19 cellular contexts compared by ENCODE assay signal in the genomic region with DNA sequence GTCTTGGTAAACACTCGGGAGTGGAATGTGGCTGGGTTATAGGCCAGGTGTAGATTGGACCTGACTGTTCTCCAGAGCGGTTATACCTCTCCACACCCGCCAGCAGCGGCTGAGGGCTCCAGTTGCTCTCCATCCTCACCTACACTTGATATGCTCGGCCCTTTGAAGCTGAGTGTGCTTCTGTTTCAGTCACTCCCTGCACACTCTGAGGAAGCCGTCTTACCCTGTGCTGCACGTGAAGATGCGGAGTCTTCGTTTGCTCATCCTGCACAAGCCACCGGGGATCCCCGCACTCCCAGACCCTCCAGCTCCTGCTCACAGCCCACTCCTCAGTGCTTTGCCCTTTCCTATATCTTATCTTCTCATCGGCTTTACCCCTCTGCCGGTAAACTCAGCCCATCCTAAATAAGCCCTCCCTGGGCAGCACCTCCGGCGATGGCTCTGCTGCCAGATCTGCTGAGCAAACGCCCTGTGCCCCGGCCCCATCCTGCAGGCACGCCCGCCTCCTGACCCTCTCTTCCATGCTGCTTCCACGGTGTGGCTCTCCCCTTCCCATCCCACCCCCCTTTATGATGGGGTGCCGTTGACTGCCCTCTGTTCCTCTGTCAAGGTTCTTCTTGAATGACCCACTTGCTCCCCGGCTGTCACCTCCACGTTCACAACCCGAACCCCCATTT. TPM values are rescaled to one million over a fixed set of nuclear protein-coding genes. Genes with fewer than 3 reads are reported as not detected.
DNase-seq lines count a peak whose midpoint lies in the region; ATAC-seq and TF ChIP-seq lines count a peak whose summit lies in the region.
"Had no signal": no experiment of that assay in that cellular context is flagged by ENCODE, and none has a peak within 500 bp of the region (broad histone marks: within the 10 kb centered on the region; RNA-seq: fewer than 3 reads in every experiment).

No MANE protein-coding gene starts in this region.

- H3K4me3 Mint-ChIP-seq in CD4-positive, CD25-positive, alpha-beta regulatory T cell, result peak overlapping the region in 1 of 4 donors; percentile 36
- H3K4me3 Mint-ChIP-seq in CD4-positive, alpha-beta memory T cell, result peak overlapping the region in 2 of 8 donors; percentile 30 to 46
- H3K4me3 Mint-ChIP-seq: activated B cell treated with CpG ODN at 0.5 μM for 24 hours; activated naive CD8-positive, alpha-beta T cell; B cell had no signal

- WGBS in lower leg skin, 2 donors, result 82% methylated on average over 22 to 24 of the region's 24 CpGs

- H3K27me3 Mint-ChIP-seq in CD4-positive, CD25-positive, alpha-beta regulatory T cell, result peaks cover 13% of the 10 kb centered on the region
- peaks cover 5 to 10% of the 10 kb centered on the region in 2 donors for H3K27me3 Mint-ChIP-seq in CD4-positive, alpha-beta memory T cell
- H3K27me3 Mint-ChIP-seq: activated naive CD8-positive, alpha-beta T cell had no signal

- H3K4me3 ChIP-seq in CD4-positive, CD25-positive, alpha-beta regulatory T cell (ENCODE audit: low read depth, low read length), result no peak overlapping the region
- H3K4me3 ChIP-seq in CD4-positive, alpha-beta memory T cell (ENCODE audit: low read length in 2 of 2), result no peak overlapping the region
- no peak overlapping the region for H3K4me3 ChIP-seq in lower leg skin (ENCODE audit: low read depth, poor library complexity, severe bottlenecking)
- H3K4me3 ChIP-seq: esophagus muscularis mucosa, GM23248, lower lobe of right lung had no signal

- H3K27me3 ChIP-seq in CD4-positive, CD25-positive, alpha-beta regulatory T cell (ENCODE audit: control insufficient read depth, insufficient read depth, low read length), result no peaks in the 10 kb centered on the region
- no peaks in the 10 kb centered on the region for H3K27me3 ChIP-seq in CD4-positive, alpha-beta memory T cell (ENCODE audit: insufficient read depth, low read length)

- no peaks in the 10 kb centered on the region for H3K36me3 ChIP-seq in CD4-positive, CD25-positive, alpha-beta regulatory T cell (ENCODE audit: control insufficient read depth, insufficient read depth, low read length)
- no peaks in the 10 kb centered on the region for H3K36me3 ChIP-seq in CD4-positive, alpha-beta memory T cell (ENCODE audit: insufficient read depth, low read length)
- H3K36me3 ChIP-seq: brain microvascular endothelial cell, esophagus muscularis mucosa, lower lobe of right lung had no signal

- peaks cover 34% of the 10 kb centered on the region for H3K4me1 ChIP-seq in CD4-positive, CD25-positive, alpha-beta regulatory T cell (ENCODE audit: control insufficient read depth, insufficient read depth, low read length, poor library complexity, severe bottlenecking)
- H3K4me1 ChIP-seq in CD4-positive, alpha-beta memory T cell (ENCODE audit: insufficient read depth, low read length), result peaks cover 29% of the 10 kb centered on the region
- H3K4me1 ChIP-seq: lower lobe of right lung had no signal

- POLR2A ChIA-PET in CD4-positive, alpha-beta memory T cell (lab: Charles Lee; ENCODE audit: partially characterized antibody), result interaction anchor here (0.5 to 3.6 kb wide), 2 partner anchors 21 to 48 kb away, joined by 4 to 50 read pairs; a partner anchor contains a TSS

- TF ChIP-seq CTCF in lower leg skin (IDR thresholded peaks at IDR 0.05), result no peak

- no peak overlapping the region for H3K27ac ChIP-seq in CD4-positive, CD25-positive, alpha-beta regulatory T cell (ENCODE audit: insufficient read depth, low read length, poor library complexity, severe bottlenecking)
- no peak overlapping the region for H3K27ac ChIP-seq in CD4-positive, alpha-beta memory T cell (ENCODE audit: low read depth, low read length)
- H3K27ac ChIP-seq: brain microvascular endothelial cell, esophagus muscularis mucosa, GM23248, HL-60, lower lobe of right lung had no signal

- DNase-seq in CD4-positive, CD25-positive, alpha-beta regulatory T cell, result no peak
- DNase-seq in CD4-positive, alpha-beta memory T cell, result no peak
- DNase-seq in NCI-H510A (lab: John Stamatoyannopoulos, UW), result peak; percentile 68
- DNase-seq in lower leg skin (ENCODE audit: low spot score in 2 of 2), result peak; percentile 10 to 78
- no peak for DNase-seq in nucleus accumbens (lab: John Stamatoyannopoulos, UW)
- no peak for DNase-seq in OCI-M1 (lab: John Stamatoyannopoulos, UW)
- DNase-seq: activated B cell treated with CpG ODN at 0.5 μM for 24 hours, brain microvascular endothelial cell, GM23248, KG1, lower lobe of right lung, NCI-H1092, NCI-H345 had no signal

- intact Hi-C loops in CD4-positive, alpha-beta memory T cell (cut with micrococcal nuclease), result no loop called here
- intact Hi-C loops in lower leg skin (cut with DNase I; ENCODE audit: low total_unique reads), result no loop called here

- H3K27ac Mint-ChIP-seq in CD4-positive, CD25-positive, alpha-beta regulatory T cell, result peak overlapping the region; percentile 87 to 88 (median 87)
- peak overlapping the region; percentile 52 to 87 (median 64) for H3K27ac Mint-ChIP-seq in CD4-positive, alpha-beta memory T cell
- H3K27ac Mint-ChIP-seq: activated B cell treated with CpG ODN at 0.5 μM for 24 hours; activated naive CD8-positive, alpha-beta T cell; B cell; progenitor cell of endocrine pancreas had no signal

- H3K9me3 ChIP-seq in CD4-positive, CD25-positive, alpha-beta regulatory T cell (ENCODE audit: control insufficient read depth in 2 of 2, low read length in 2 of 2), result no peaks in the 10 kb centered on the region
- H3K9me3 ChIP-seq in CD4-positive, alpha-beta memory T cell (ENCODE audit: control insufficient read depth in 1 of 2, low read length in 2 of 2), result no peaks in the 10 kb centered on the region
- H3K9me3 ChIP-seq: lower lobe of right lung had no signal

- H3K4me1 Mint-ChIP-seq in CD4-positive, CD25-positive, alpha-beta regulatory T cell, result peaks cover 0 to 51% (median 23%) of the 10 kb centered on the region in 4 donors
- peaks cover 15 to 39% (median 21%) of the 10 kb centered on the region in 4 donors for H3K4me1 Mint-ChIP-seq in CD4-positive, alpha-beta memory T cell

- peaks cover 0 to 10% (median 0%) of the 10 kb centered on the region in 7 donors for H3K9me3 Mint-ChIP-seq in CD4-positive, CD25-positive, alpha-beta regulatory T cell
- H3K9me3 Mint-ChIP-seq in CD4-positive, alpha-beta memory T cell, result peaks cover 0 to 6% (median 3%) of the 10 kb centered on the region in 8 donors
- H3K9me3 Mint-ChIP-seq: activated B cell treated with CpG ODN at 0.5 μM for 24 hours had no signal

- H3K36me3 Mint-ChIP-seq in CD4-positive, CD25-positive, alpha-beta regulatory T cell, result no peaks in the 10 kb centered on the region
- no peaks in the 10 kb centered on the region for H3K36me3 Mint-ChIP-seq in CD4-positive, alpha-beta memory T cell

- CTCF ChIA-PET in CD4-positive, alpha-beta memory T cell (lab: Charles Lee; ENCODE audit: partially characterized antibody), result no interaction called here

- no peak for TF ChIP-seq POLR2A in lower leg skin (IDR thresholded peaks at IDR 0.05)

- no peak for ATAC-seq in CD4-positive, CD25-positive, alpha-beta regulatory T cell (ENCODE audit: low read depth in 2 of 2)
- ATAC-seq in GM18868 (IDR thresholded peaks at IDR 0.05; ENCODE audit: unreplicated experiment), result no peak
- ATAC-seq: lower lobe of right lung had no signal

RNA-seq across cellular contexts. Expression of a gene that starts 47.3 kb away (rescaled TPM):
- 105 TPM for total RNA-seq in CD4-positive, CD25-positive, alpha-beta regulatory T cell
- polyA plus RNA-seq in CD4-positive, CD25-positive, alpha-beta regulatory T cell, result 100 to 1,000 TPM in 2 of 4 donors, 10 to 100 TPM in 2; 74.1 to 113 (median 92.6) TPM
- total RNA-seq in CD4-positive, alpha-beta memory T cell, result 10 to 100 TPM; 32.5 to 35.4 TPM
- 10 to 100 TPM; 54.3 to 63.5 TPM for polyA plus RNA-seq in CD4-positive, alpha-beta memory T cell
- total RNA-seq in lower leg skin, result 10 to 100 TPM; 11.5 to 19.7 (median 17.8) TPM

Comparison
In these comparisons a context has a peak if more than half of its experiments do, and no peak if none do; other contexts are left out.
1. DNase-seq: peak in NCI-H510A (single experiment) and lower leg skin (2 of 2); none in CD4-positive, CD25-positive, alpha-beta regulatory T cell (0 of 3), CD4-positive, alpha-beta memory T cell (0 of 5), nucleus accumbens (0 of 56) and OCI-M1 (single experiment).